Comparison of ENCODE assay signal across 15 cellular contexts in genomic region chr12:115740586-115741155, GRCh38.
A peak's percentile ranks its signal among the peaks of the same experiment; 100 is the strongest.
DNase-seq lines count a peak whose midpoint lies in the region; ATAC-seq, FAIRE-seq and TF ChIP-seq lines count a peak whose summit lies in the region.
"Had no signal": no experiment of that assay in that cellular context is flagged by ENCODE, and none has a peak within 500 bp of the region (broad histone marks: within the 10 kb centered on the region; RNA-seq: fewer than 3 reads in every experiment).

No MANE protein-coding gene starts in this region.

- H3K27ac Mint-ChIP-seq in GM23338 (no peak overlapping the region), endothelial cell (ENCODE audit: unreplicated experiment) (no peak overlapping the region)
- H3K27ac Mint-ChIP-seq: B cell; CD4-positive, alpha-beta memory T cell; H9 had no signal

- H3F3A ChIP-seq in GM23338 (replicated peaks; ENCODE audit: low read depth) (no peaks in the 10 kb centered on the region), PC-3 (ENCODE audit: low read length, unreplicated experiment) (no peaks in the 10 kb centered on the region)

- H3K27me3 Mint-ChIP-seq in GM23338 (ENCODE audit: insufficient read depth, low read depth, poor library complexity): no peaks in the 10 kb centered on the region
- H3K27me3 Mint-ChIP-seq in endothelial cell (ENCODE audit: unreplicated experiment): peaks cover 1% of the 10 kb centered on the region

- TF ChIP-seq CTCF in GM23338 (conservative IDR thresholded peaks at IDR 0.05; ENCODE audit: low read depth in 2 of 2) (no peak), PC-3 (conservative IDR thresholded peaks at IDR 0.05; ENCODE audit: low read depth, low read length) (no peak), endothelial cell (IDR thresholded peaks at IDR 0.05; ENCODE audit: unreplicated experiment) (no peak)

- POLR2A ChIA-PET in PC-3 (lab: Charles Lee; ENCODE audit: unreplicated experiment): no interaction called here

- H3K4me3 ChIP-seq in GM23338 (no peak overlapping the region), PC-3 (ENCODE audit: low read length) (no peak overlapping the region), small intestine (ENCODE audit: low read depth in 1 of 2, low read length in 2 of 2) (no peak overlapping the region)
- H3K4me3 ChIP-seq: GM12878 had no signal

- FAIRE-seq in small intestine (lab: Jason Lieb, UNC): no peak
- FAIRE-seq: A204.1, GM12878, GM18507 had no signal

- H3K9me3 Mint-ChIP-seq in GM23338 (no peaks in the 10 kb centered on the region), endothelial cell (ENCODE audit: unreplicated experiment) (no peaks in the 10 kb centered on the region)
- H3K9me3 Mint-ChIP-seq: H9 had no signal

- no peak overlapping the region for H3K4me2 ChIP-seq in GM23338
- no peak overlapping the region for H3K4me2 ChIP-seq in PC-3 (ENCODE audit: low read length)

- WGBS in small intestine, 3 donors: 24 to 54% (median 30%) methylated on average over 9 of the region's 9 CpGs

- H3K9ac ChIP-seq in PC-3 (ENCODE audit: low read length): no peak overlapping the region

- CTCF ChIA-PET in PC-3 (lab: Charles Lee): no interaction called here

- H3K27me3 ChIP-seq in GM23338 (ENCODE audit: insufficient read depth): no peaks in the 10 kb centered on the region
- H3K27me3 ChIP-seq in PC-3 (ENCODE audit: low read length): peaks cover 35% of the 10 kb centered on the region
- H3K27me3 ChIP-seq in small intestine (ENCODE audit: control insufficient read depth in 2 of 2, insufficient read depth in 2 of 2, low read length in 2 of 2): no peaks in the 10 kb centered on the region

- intact Hi-C loops in PC-3 (cut with micrococcal nuclease): no loop called here
- intact Hi-C loops in left colon (cut with DNase I, micrococcal nuclease): no loop called here

- H3K27ac ChIP-seq in GM23338 (ENCODE audit: low read depth): no peak overlapping the region
- H3K27ac ChIP-seq in PC-3 (ENCODE audit: low read length): no peak overlapping the region
- H3K27ac ChIP-seq in small intestine (ENCODE audit: low read depth in 1 of 2, low read length in 1 of 2): peak overlapping the region in 1 of 2 donors; percentile 29

- no peak for ATAC-seq in GM23338
- ATAC-seq in PC-3: peak; percentile 71
- ATAC-seq in left colon: peak; percentile 97
- ATAC-seq in HG03378 (IDR thresholded peaks at IDR 0.05; ENCODE audit: unreplicated experiment): no peak
- ATAC-seq: GM12878 had no signal

- no TSS peak for BruUV-seq in PC-3 (replicated peaks; lab: Mats Ljungman, UMichigan)

- H3K36me3 Mint-ChIP-seq in GM23338 (ENCODE audit: low read depth): no peaks in the 10 kb centered on the region
- no peaks in the 10 kb centered on the region for H3K36me3 Mint-ChIP-seq in endothelial cell (ENCODE audit: low read depth, unreplicated experiment)
- H3K36me3 Mint-ChIP-seq: CD4-positive, alpha-beta memory T cell had no signal

- H2AFZ ChIP-seq in GM23338 (0 out of 2 replicates have a peak overlapping the region, but pooled peaks have one; percentile 4), PC-3 (ENCODE audit: low read length) (no peak overlapping the region)

- H3K4me3 Mint-ChIP-seq in GM23338 (no peak overlapping the region), endothelial cell (ENCODE audit: unreplicated experiment) (no peak overlapping the region)
- H3K4me3 Mint-ChIP-seq: B cell; CD4-positive, alpha-beta memory T cell; H9 had no signal

- H3K4me1 ChIP-seq in GM23338 (ENCODE audit: insufficient read depth) (no peaks in the 10 kb centered on the region), PC-3 (ENCODE audit: insufficient read depth, low read length) (no peaks in the 10 kb centered on the region), small intestine (ENCODE audit: control insufficient read depth in 2 of 2, insufficient read depth in 1 of 2, low read depth in 1 of 2, low read length in 1 of 2) (peaks cover 0 to 4% of the 10 kb centered on the region in 2 donors)

- H3K79me2 ChIP-seq in GM23338 (replicated peaks; ENCODE audit: insufficient read depth) (no peaks in the 10 kb centered on the region), PC-3 (ENCODE audit: low read length) (no peaks in the 10 kb centered on the region)

- H3K9me2 ChIP-seq in GM23338 (ENCODE audit: insufficient read depth): no peaks in the 10 kb centered on the region
- no peaks in the 10 kb centered on the region for H3K9me2 ChIP-seq in PC-3 (replicated peaks; ENCODE audit: low read length)

- H3K36me3 ChIP-seq in GM23338 (ENCODE audit: insufficient read depth) (no peaks in the 10 kb centered on the region), PC-3 (ENCODE audit: low read depth, low read length) (no peaks in the 10 kb centered on the region), small intestine (ENCODE audit: control insufficient read depth in 2 of 2, insufficient read depth in 2 of 2, low read length in 2 of 2) (no peaks in the 10 kb centered on the region)

- H3K9me3 ChIP-seq in PC-3 (ENCODE audit: low read length) (no peaks in the 10 kb centered on the region), small intestine (ENCODE audit: control insufficient read depth, low read depth) (no peaks in the 10 kb centered on the region)

- no peaks in the 10 kb centered on the region for H3K4me1 Mint-ChIP-seq in GM23338
- no peaks in the 10 kb centered on the region for H3K4me1 Mint-ChIP-seq in endothelial cell (ENCODE audit: unreplicated experiment)
- H3K4me1 Mint-ChIP-seq: B cell; CD4-positive, alpha-beta memory T cell; H9 had no signal

- DNase-seq in GM23338 (ENCODE audit: low spot score): no peak
- DNase-seq in PC-3: no peak
- peak; percentile 43 to 71 for DNase-seq in left colon
- DNase-seq in small intestine: peak; percentile 89
- DNase-seq in activated gamma-delta T cell (lab: John Stamatoyannopoulos, UW): no peak
- DNase-seq in endothelial cell (ENCODE audit: low spot score): no peak
- DNase-seq: C1 segment of cervical spinal cord; CD4-positive, alpha-beta memory T cell; GOT3; H9 had no signal

- no peaks in the 10 kb centered on the region for H4K20me1 ChIP-seq in GM23338 (replicated peaks; ENCODE audit: insufficient read depth)
- no peaks in the 10 kb centered on the region for H4K20me1 ChIP-seq in PC-3 (ENCODE audit: low read length)

TF ChIP-seq in GM23338, 12 proteins besides CTCF, POLR2A, EP300 and RAD21 (continues in another document):
- no peak for TF ChIP-seq POLR2AphosphoS5 (IDR thresholded peaks at IDR 0.05; ENCODE audit: low read depth)
- TF ChIP-seq CREB1 (CRISPR knock-in tag; IDR thresholded peaks at IDR 0.05; ENCODE audit: low read depth): no peak
- TF ChIP-seq STAT1 (IDR thresholded peaks at IDR 0.05; ENCODE audit: unreplicated experiment): no peak
- TF ChIP-seq ZNF462 (CRISPR knock-in tag; IDR thresholded peaks at IDR 0.05): no peak
- no peak for TF ChIP-seq ZNF114 (CRISPR knock-in tag; IDR thresholded peaks at IDR 0.05)
- no peak for TF ChIP-seq EZH2 (IDR thresholded peaks at IDR 0.05; ENCODE audit: low read depth, unreplicated experiment)

Comparison
In these comparisons a context has a peak if more than half of its experiments do, and no peak if none do; other contexts are left out.
1. ATAC-seq: peak in PC-3 (single experiment) and left colon (single experiment); none in GM23338 (single experiment) and HG03378 (single experiment).
2. DNase-seq: peak in left colon (2 of 2) and small intestine (single experiment); none in GM23338 (single experiment), PC-3 (single experiment), activated gamma-delta T cell (single experiment) and endothelial cell (single experiment).